ENCODE assay signal across 25 cellular contexts in the genomic region with DNA sequence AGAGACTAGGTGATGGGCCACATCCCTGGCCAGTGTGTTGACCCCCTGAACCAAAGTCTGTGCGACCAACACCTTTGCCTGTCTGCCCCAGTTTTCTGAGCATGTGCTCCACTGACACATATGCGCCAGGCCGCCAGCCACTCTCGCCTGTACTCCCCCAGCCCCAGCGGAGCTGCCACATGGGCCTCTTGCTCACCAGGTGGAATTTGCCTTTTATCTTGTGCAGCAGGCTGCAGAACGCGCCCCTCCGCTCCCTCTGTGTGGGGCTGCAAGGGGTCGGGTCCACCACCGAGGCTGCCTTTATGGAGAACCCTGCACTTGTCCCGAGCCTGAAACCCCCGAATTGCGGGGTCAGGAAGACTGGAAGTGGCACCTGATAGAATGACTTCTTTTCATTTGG.
"Had no signal": no experiment of that assay in that cellular context is flagged by ENCODE, and none has a peak within 500 bp of the region (broad histone marks: within the 10 kb centered on the region; RNA-seq: fewer than 3 reads in every experiment).

No MANE protein-coding gene starts in this region.

- H3K4me3 ChIP-seq: left lung, lower lobe of right lung, neural progenitor cell, right atrium auricular region, right lobe of liver, stomach, thoracic aorta, tibial nerve, vagina had no signal

- H3K27me3 ChIP-seq: left lung, neural progenitor cell, neutrophil, right atrium auricular region, right lobe of liver, stomach, tibial nerve, vagina had no signal

- H3K4me1 ChIP-seq: left lung, lower lobe of right lung, neural progenitor cell, right atrium auricular region, right lobe of liver, stomach, tibial nerve, vagina had no signal

- H3K36me3 ChIP-seq: left lung, lower lobe of right lung, neural progenitor cell, neutrophil, right atrium auricular region, right lobe of liver, stomach, thoracic aorta, tibial nerve, vagina had no signal

- ATAC-seq: left lung; natural killer cell; right lobe of liver; stimulated activated naive B cell treated with anti-CD40 and anti-IgM and Interleukin-4, amounts not matched to agents 10 μg/mL and 1 μg/mL and 100 μg/mL, for 72 hours; stimulated activated naive CD8-positive, alpha-beta T cell treated with anti-CD3 and anti-CD28 coated beads, Interleukin-15, Interleukin-2, amounts not matched to agents 100 U/mL and 50 U/mL, for 24 hours had no signal

- H3K27ac ChIP-seq: left lung, lower lobe of right lung, neural progenitor cell, neutrophil, right atrium auricular region, right lobe of liver, thoracic aorta, tibial nerve, vagina had no signal

- H3K9me3 ChIP-seq: lower lobe of right lung, neutrophil, right atrium auricular region, right lobe of liver, thoracic aorta, tibial nerve, vagina had no signal

- DNase-seq: hypothalamus; immature natural killer cell; kidney; lower lobe of right lung; mammary epithelial cell; mesenchymal stem cell; naive B cell; natural killer cell; nephron progenitor cell; occipital lobe; right lobe of liver; stimulated activated CD4-positive, alpha-beta T cell treated with anti-CD3 and anti-CD28 coated beads, Interleukin-12 subunit alpha, Interleukin-12 subunit beta, amount 100 ng/mL, for 4 hours; stimulated activated CD4-positive, alpha-beta T cell treated with anti-CD3 and anti-CD28 coated beads, Interleukin-15, amount 100 ng/mL, for 24 hours; stimulated activated CD4-positive, alpha-beta T cell treated with anti-CD3 and anti-CD28 coated beads, Interleukin-2, amount 100 ng/mL, for 24 hours; stimulated activated CD4-positive, alpha-beta T cell treated with anti-CD3 and anti-CD28 coated beads, Interleukin-4, amount 100 ng/mL, for 1 hour; stimulated activated naive B cell treated with anti-CD40 and anti-IgM and Interleukin-4, amounts not matched to agents 10 μg/mL and 1 μg/mL and 100 μg/mL, for 72 hours; stimulated activated naive CD8-positive, alpha-beta T cell treated with anti-CD3 and anti-CD28 coated beads, Interleukin-15, Interleukin-2, amounts not matched to agents 100 U/mL and 50 U/mL, for 24 hours had no signal
